ENCODE assay signal across 18 cellular contexts in the genomic region with DNA sequence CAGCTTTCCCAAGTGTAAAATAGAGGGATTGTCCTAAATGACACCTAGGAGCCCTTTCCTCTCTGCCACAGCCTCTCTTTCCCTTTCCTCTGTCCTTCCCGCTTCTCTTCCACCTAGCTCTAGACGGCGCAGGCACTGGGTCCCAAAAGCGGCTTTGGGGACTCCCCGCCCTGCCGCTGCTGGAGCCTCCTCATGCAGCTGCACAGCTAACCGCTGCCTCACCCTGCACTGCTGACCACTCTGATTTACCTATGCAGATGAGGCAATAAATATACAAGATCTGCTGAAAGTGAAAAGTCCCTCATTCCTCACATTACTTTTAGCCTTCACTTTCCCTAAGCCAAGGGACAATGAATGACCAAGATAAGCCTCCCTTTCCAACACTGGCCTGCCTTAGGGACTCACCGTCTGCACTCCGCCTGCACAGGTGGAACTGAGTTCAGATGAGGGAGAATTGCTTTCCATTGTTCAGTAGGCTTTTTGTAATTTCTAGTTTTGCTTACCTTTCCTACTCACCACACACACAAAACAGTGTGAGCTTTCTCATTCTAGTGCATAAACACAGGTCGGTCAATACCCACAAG.
DNase-seq lines count a peak whose midpoint lies in the region; ATAC-seq and TF ChIP-seq lines count a peak whose summit lies in the region.
"Had no signal": no experiment of that assay in that cellular context is flagged by ENCODE, and none has a peak within 500 bp of the region (broad histone marks: within the 10 kb centered on the region; RNA-seq: fewer than 3 reads in every experiment).

No MANE protein-coding gene starts in this region.

- peak; percentile 68 for ATAC-seq in GM19395 (IDR thresholded peaks at IDR 0.05; ENCODE audit: unreplicated experiment)
- peak; percentile 58 for ATAC-seq in HG02610 (IDR thresholded peaks at IDR 0.05; ENCODE audit: unreplicated experiment)
- peak; percentile 73 for ATAC-seq in HG03565 (IDR thresholded peaks at IDR 0.05; ENCODE audit: unreplicated experiment)
- ATAC-seq in stimulated activated memory B cell treated with anti-CD40 and anti-IgM and Interleukin-4, amounts not matched to agents 10 μg/mL and 1 μg/mL and 100 μg/mL, for 72 hours = peak; percentile 88
- no peak for ATAC-seq in HG02970 (IDR thresholded peaks at IDR 0.05; ENCODE audit: low FRiP score, unreplicated experiment)
- ATAC-seq in HG03280 (IDR thresholded peaks at IDR 0.05; ENCODE audit: unreplicated experiment) = no peak
- ATAC-seq: left cardiac atrium had no signal

- H3K36me3 Mint-ChIP-seq in stimulated activated memory B cell treated with anti-CD40 and anti-IgM and Interleukin-4, amounts not matched to agents 10 μg/mL and 1 μg/mL and 100 μg/mL, for 72 hours = no peaks in the 10 kb centered on the region
- H3K36me3 Mint-ChIP-seq: activated naive CD4-positive, alpha-beta T cell treated with anti-CD3 and anti-CD28 coated beads, Interleukin-2, amount 50 U/mL, for 24 hours had no signal

- intact Hi-C loops in ascending aorta (cut with DNase I) = no loop called here

- H3K36me3 ChIP-seq in ascending aorta = no peaks in the 10 kb centered on the region
- H3K36me3 ChIP-seq: BLaER1 treated with 17β-estradiol and CSF1 and Interleukin-3, amounts not matched to agents 10 nM and 100 nM; breast epithelium; ovary; stomach had no signal

- no peak overlapping the region for H3K27ac Mint-ChIP-seq in stimulated activated memory B cell treated with anti-CD40 and anti-IgM and Interleukin-4, amounts not matched to agents 10 μg/mL and 1 μg/mL and 100 μg/mL, for 72 hours
- H3K27ac Mint-ChIP-seq: activated naive CD4-positive, alpha-beta T cell treated with anti-CD3 and anti-CD28 coated beads, Interleukin-2, amount 50 U/mL, for 24 hours had no signal

- peaks cover 13% of the 10 kb centered on the region for H3K4me1 Mint-ChIP-seq in stimulated activated memory B cell treated with anti-CD40 and anti-IgM and Interleukin-4, amounts not matched to agents 10 μg/mL and 1 μg/mL and 100 μg/mL, for 72 hours
- H3K4me1 Mint-ChIP-seq: activated naive CD4-positive, alpha-beta T cell treated with anti-CD3 and anti-CD28 coated beads, Interleukin-2, amount 50 U/mL, for 24 hours had no signal

- H3K4me3 ChIP-seq in ascending aorta = no peak overlapping the region
- H3K4me3 ChIP-seq: BLaER1 treated with 17β-estradiol and CSF1 and Interleukin-3, amounts not matched to agents 10 nM and 100 nM; breast epithelium; ovary; smooth muscle cell; stomach had no signal

- H3K4me1 ChIP-seq in ascending aorta = no peaks in the 10 kb centered on the region
- H3K4me1 ChIP-seq: breast epithelium had no signal

- no peaks in the 10 kb centered on the region for H3K9me3 Mint-ChIP-seq in stimulated activated memory B cell treated with anti-CD40 and anti-IgM and Interleukin-4, amounts not matched to agents 10 μg/mL and 1 μg/mL and 100 μg/mL, for 72 hours
- H3K9me3 Mint-ChIP-seq: activated naive CD4-positive, alpha-beta T cell treated with anti-CD3 and anti-CD28 coated beads, Interleukin-2, amount 50 U/mL, for 24 hours had no signal

- H3K9me3 ChIP-seq in ascending aorta = no peaks in the 10 kb centered on the region
- H3K9me3 ChIP-seq: BLaER1 treated with 17β-estradiol and CSF1 and Interleukin-3, amounts not matched to agents 10 nM and 100 nM; breast epithelium; ovary; stomach had no signal

- DNase-seq in ascending aorta (ENCODE audit: low spot score in 2 of 2) = no peak
- DNase-seq: activated T-cell treated with anti-CD3 and anti-CD28 coated beads, Interleukin-2, amount 50 U/mL, for 1 hour; H7; left cardiac atrium; MV-4-11; ovary; SHP77; stomach had no signal

- H3K27me3 Mint-ChIP-seq in stimulated activated memory B cell treated with anti-CD40 and anti-IgM and Interleukin-4, amounts not matched to agents 10 μg/mL and 1 μg/mL and 100 μg/mL, for 72 hours = peaks cover 37% of the 10 kb centered on the region
- H3K27me3 Mint-ChIP-seq: activated naive CD4-positive, alpha-beta T cell treated with anti-CD3 and anti-CD28 coated beads, Interleukin-2, amount 50 U/mL, for 24 hours had no signal

- H3K27me3 ChIP-seq in ascending aorta = no peaks in the 10 kb centered on the region
- H3K27me3 ChIP-seq: BLaER1 treated with 17β-estradiol and CSF1 and Interleukin-3, amounts not matched to agents 10 nM and 100 nM; breast epithelium; ovary; stomach had no signal

- H3K4me3 Mint-ChIP-seq in stimulated activated memory B cell treated with anti-CD40 and anti-IgM and Interleukin-4, amounts not matched to agents 10 μg/mL and 1 μg/mL and 100 μg/mL, for 72 hours = peak overlapping the region; percentile 24
- H3K4me3 Mint-ChIP-seq: activated naive CD4-positive, alpha-beta T cell treated with anti-CD3 and anti-CD28 coated beads, Interleukin-2, amount 50 U/mL, for 24 hours had no signal

- no peak overlapping the region for H3K27ac ChIP-seq in ascending aorta
- H3K27ac ChIP-seq: BLaER1 treated with 17β-estradiol and CSF1 and Interleukin-3, amounts not matched to agents 10 nM and 100 nM; ovary; stomach had no signal

- no peak for TF ChIP-seq CTCF in ascending aorta (IDR thresholded peaks at IDR 0.05)

Comparison
In these comparisons a context has a peak if more than half of its experiments do, and no peak if none do; other contexts are left out.
1. ATAC-seq: peak in GM19395 (single experiment), HG02610 (single experiment), HG03565 (single experiment) and stimulated activated memory B cell treated with anti-CD40 and anti-IgM and Interleukin-4, amounts not matched to agents 10 μg/mL and 1 μg/mL and 100 μg/mL, for 72 hours (single experiment); none in HG02970 (single experiment) and HG03280 (single experiment).